8 cellular contexts compared by ENCODE assay signal in genomic region chr9:129460323-129461261, GRCh38.
DNase-seq lines count a peak whose midpoint lies in the region; TF ChIP-seq lines count a peak whose summit lies in the region.

No MANE protein-coding gene starts in this region.

- H3K9me3 ChIP-seq in parathyroid adenoma (ENCODE audit: control insufficient read depth, low read length) (no peaks in the 10 kb centered on the region), thyroid gland (no peaks in the 10 kb centered on the region)

- intact Hi-C loops in cardiac septum (cut with DNase I): loop anchor here (2.0 kb wide), 1 partner anchor 22 kb away; no protein-coding TSS in a partner anchor
- intact Hi-C loops in thyroid gland (cut with DNase I): no loop called here

- TF ChIP-seq POLR2A in thyroid gland (IDR thresholded peaks at IDR 0.05): peak; percentile 52 to 95

- H3K27ac ChIP-seq in adipose tissue (ENCODE audit: low read depth, low read length) (peak overlapping the region; percentile 97), parathyroid adenoma (peak overlapping the region; percentile 99), thyroid gland (peak overlapping the region; percentile 95 to 99 (median 98))

- H3K9ac ChIP-seq in parathyroid adenoma: no peak overlapping the region

- H3K4me1 ChIP-seq in parathyroid adenoma (peaks cover 22% of the 10 kb centered on the region), thyroid gland (peaks cover 48 to 57% of the 10 kb centered on the region in 2 donors)

- H3K4me2 ChIP-seq in parathyroid adenoma (ENCODE audit: low read length): peak overlapping the region; percentile 96

- H3K4me3 ChIP-seq in parathyroid adenoma (ENCODE audit: low read depth, low read length) (peak overlapping the region; percentile 61), thyroid gland (replicated peaks in 1 of 3) (peak overlapping the region in 1 of 3 donors; percentile 25)

- peak overlapping the region; percentile 83 for H2AFZ ChIP-seq in parathyroid adenoma

- H3K79me2 ChIP-seq in parathyroid adenoma: no peaks in the 10 kb centered on the region

- no peak for TF ChIP-seq CTCF in parathyroid adenoma (IDR thresholded peaks at IDR 0.05)
- TF ChIP-seq CTCF in thyroid gland (IDR thresholded peaks at IDR 0.05): peak in 2 of 6 experiments; percentile 19

- WGBS in adipose tissue, 3 donors: 1 to 4% (median 1%) methylated on average over 48 to 49 of the region's 51 CpGs
- WGBS in thyroid gland, 2 donors: 0% methylated on average over 10 to 34 of the region's 51 CpGs

- H3K27me3 ChIP-seq in parathyroid adenoma (ENCODE audit: control insufficient read depth, insufficient read depth, low read length): no peaks in the 10 kb centered on the region
- H3K27me3 ChIP-seq in thyroid gland: no peaks in the 10 kb centered on the region

- DNase-seq in DMS79 treated with DMSO at 0.1 percent for 48 hours (lab: John Stamatoyannopoulos, UW): peak; percentile 93
- DNase-seq in HCEC 1CT: peak; percentile 96
- peak; percentile 92 for DNase-seq in NCI-H1105 treated with DMSO at 0.1 percent for 48 hours (lab: John Stamatoyannopoulos, UW)
- peak; percentile 77 for DNase-seq in T follicular helper cell (ENCODE audit: low read depth)
- DNase-seq in cardiac septum (ENCODE audit: low spot score): peak; percentile 100
- peak; percentile 99 for DNase-seq in thyroid gland

- no peaks in the 10 kb centered on the region for H3K36me3 ChIP-seq in parathyroid adenoma (ENCODE audit: control insufficient read depth, insufficient read depth, low read length)
- H3K36me3 ChIP-seq in thyroid gland: no peaks in the 10 kb centered on the region
